ENCODE assay signal across 29 cellular contexts in the genomic region with DNA sequence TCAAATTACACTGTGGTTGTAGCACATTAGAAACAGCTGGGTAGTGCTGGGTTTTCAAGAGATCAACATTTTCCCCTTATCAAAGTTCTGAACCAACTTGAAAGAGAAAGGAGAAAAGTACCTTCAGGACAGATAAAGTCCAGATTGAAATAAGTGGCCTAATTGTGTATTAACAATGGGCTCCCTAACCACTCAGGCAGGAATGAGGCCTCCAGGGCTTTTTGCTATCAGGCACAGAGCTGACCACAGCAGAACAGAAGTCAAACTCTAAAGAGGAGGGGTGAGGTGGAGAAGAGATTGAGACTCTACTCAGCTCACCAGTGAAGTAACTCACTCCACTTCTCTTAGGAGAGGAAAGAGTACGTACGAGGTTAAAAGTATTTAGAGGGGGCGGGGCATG.
"Had no signal": no experiment of that assay in that cellular context is flagged by ENCODE, and none has a peak within 500 bp of the region (broad histone marks: within the 10 kb centered on the region; RNA-seq: fewer than 3 reads in every experiment).

No MANE protein-coding gene starts in this region.

- H3K36me3 ChIP-seq: brain microvascular endothelial cell, heart left ventricle, left ventricle myocardium inferior, uterus had no signal

- H3K4me2 ChIP-seq: smooth muscle cell had no signal

- H3K4me3 ChIP-seq: heart left ventricle, left ventricle myocardium inferior, lung, psoas muscle, smooth muscle cell, uterus had no signal

- H3K27ac ChIP-seq: brain microvascular endothelial cell, heart left ventricle, left ventricle myocardium inferior, parathyroid adenoma, psoas muscle, uterus had no signal

- H3K27me3 ChIP-seq: brain microvascular endothelial cell, heart left ventricle, uterus had no signal

- H3K36me3 Mint-ChIP-seq: naive B cell; stimulated activated memory B cell treated with anti-CD40 and anti-IgM and Interleukin-4, amounts not matched to agents 10 μg/mL and 1 μg/mL and 100 μg/mL, for 72 hours; type B pancreatic cell had no signal

- H3K9me3 ChIP-seq: heart left ventricle, left ventricle myocardium inferior, psoas muscle, uterus had no signal

- H3K79me2 ChIP-seq: parathyroid adenoma had no signal

- H3K27ac Mint-ChIP-seq: activated T-cell treated with anti-CD3 and anti-CD28 coated beads, Interleukin-2, amount 50 U/mL, for 24 hours; stimulated activated memory B cell treated with anti-CD40 and anti-IgM and Interleukin-4, amounts not matched to agents 10 μg/mL and 1 μg/mL and 100 μg/mL, for 72 hours; T-helper 2 cell treated with Interferon-gamma antibody and Interleukin-4, amounts not matched to agents 5 μg/mL and 100 μg/mL, for 36 hours; type B pancreatic cell had no signal

- H3K4me1 Mint-ChIP-seq: naive B cell; stimulated activated memory B cell treated with anti-CD40 and anti-IgM and Interleukin-4, amounts not matched to agents 10 μg/mL and 1 μg/mL and 100 μg/mL, for 72 hours; stimulated activated naive CD8-positive, alpha-beta T cell treated with anti-CD3 and anti-CD28 coated beads, Interleukin-15, amount 100 ng/mL, for 72 hours had no signal

- H3K9me3 Mint-ChIP-seq: activated T-cell treated with anti-CD3 and anti-CD28 coated beads, Interleukin-2, amount 50 U/mL, for 24 hours; stimulated activated memory B cell treated with anti-CD40 and anti-IgM and Interleukin-4, amounts not matched to agents 10 μg/mL and 1 μg/mL and 100 μg/mL, for 72 hours; stimulated activated naive CD8-positive, alpha-beta T cell treated with anti-CD3 and anti-CD28 coated beads, Interleukin-15, amount 100 ng/mL, for 72 hours; T-helper 2 cell treated with Interferon-gamma antibody and Interleukin-4, amounts not matched to agents 5 μg/mL and 100 μg/mL, for 36 hours; type B pancreatic cell had no signal

- H3K4me3 Mint-ChIP-seq: activated T-cell treated with anti-CD3 and anti-CD28 coated beads, Interleukin-2, amount 50 U/mL, for 24 hours; naive B cell; stimulated activated memory B cell treated with anti-CD40 and anti-IgM and Interleukin-4, amounts not matched to agents 10 μg/mL and 1 μg/mL and 100 μg/mL, for 72 hours; stimulated activated naive CD8-positive, alpha-beta T cell treated with anti-CD3 and anti-CD28 coated beads, Interleukin-15, amount 100 ng/mL, for 72 hours; T-helper 2 cell treated with Interferon-gamma antibody and Interleukin-4, amounts not matched to agents 5 μg/mL and 100 μg/mL, for 36 hours; type B pancreatic cell had no signal

- H3K27me3 Mint-ChIP-seq: activated T-cell treated with anti-CD3 and anti-CD28 coated beads, Interleukin-2, amount 50 U/mL, for 24 hours; naive B cell; stimulated activated memory B cell treated with anti-CD40 and anti-IgM and Interleukin-4, amounts not matched to agents 10 μg/mL and 1 μg/mL and 100 μg/mL, for 72 hours; stimulated activated naive CD8-positive, alpha-beta T cell treated with anti-CD3 and anti-CD28 coated beads, Interleukin-15, amount 100 ng/mL, for 72 hours; type B pancreatic cell had no signal

- H3K9ac ChIP-seq: parathyroid adenoma had no signal

- H3K4me1 ChIP-seq: heart left ventricle, left ventricle myocardium inferior, parathyroid adenoma, psoas muscle, uterus had no signal

- DNase-seq: activated CD4-positive, alpha-beta T cell treated with anti-CD3 and anti-CD28 coated beads for 4 hours; activated CD4-positive, alpha-beta T cell treated with anti-CD3 and anti-CD28 coated beads, Interleukin-2, amount 50 U/mL, for 4 hours; activated CD8-positive, alpha-beta memory T cell treated with anti-CD3 and anti-CD28 coated beads, Interleukin-2, amount 50 U/mL, for 48 hours; activated gamma-delta T cell treated with Interleukin-2 at 50 U/mL for 16 hours; activated naive CD4-positive, alpha-beta T cell treated with anti-CD3 and anti-CD28 coated beads, Interleukin-2, amount 50 U/mL, for 16 hours; activated T-cell treated with anti-CD3 and anti-CD28 coated beads, Interleukin-2, amount 50 U/mL, for 24 hours; amniotic stem cell; brain microvascular endothelial cell; caudate nucleus; cortex of kidney; foreskin fibroblast; hypothalamus; left ventricle myocardium inferior; naive B cell; occipital lobe; psoas muscle; stimulated activated CD4-positive, alpha-beta T cell treated with anti-CD3 and anti-CD28 coated beads, Interleukin-1b, Interleukin-23, amount 100 ng/mL, for 48 hours; stimulated activated CD4-positive, alpha-beta T cell treated with anti-CD3 and anti-CD28 coated beads, Interleukin-4, amount 100 ng/mL, for 4 hours; stimulated activated CD8-positive, alpha-beta memory T cell treated with anti-CD3 and anti-CD28 coated beads, Interleukin-4, amount 100 ng/mL, for 48 hours; stimulated activated naive CD8-positive, alpha-beta T cell treated with anti-CD3 and anti-CD28 coated beads, Interleukin-15, amount 100 ng/mL, for 72 hours; substantia nigra; uterus had no signal
